In genomic region chr6:154994881-154995240, GRCh38 we compare ENCODE assay signal across 10 cellular contexts. TPM values are rescaled to one million over a fixed set of nuclear protein-coding genes. Genes with fewer than 3 reads are reported as not detected.
DNase-seq lines count a peak whose midpoint lies in the region; ATAC-seq and TF ChIP-seq lines count a peak whose summit lies in the region.
"Had no signal": no experiment of that assay in that cellular context is flagged by ENCODE, and none has a peak within 500 bp of the region (broad histone marks: within the 10 kb centered on the region; RNA-seq: fewer than 3 reads in every experiment).

No MANE protein-coding gene starts in this region.

- no peak for ATAC-seq in T-cell (replicated peaks in 1 of 4)
- ATAC-seq in HG02885 (IDR thresholded peaks at IDR 0.05; ENCODE audit: poor library complexity, unreplicated experiment), result no peak
- ATAC-seq in HG02798 (IDR thresholded peaks at IDR 0.05; ENCODE audit: poor library complexity, unreplicated experiment), result no peak

- H3K4me3 Mint-ChIP-seq in T-cell (peak overlapping the region; percentile 37 to 51 (median 47)), glutamatergic neuron (ENCODE audit: unreplicated experiment) (peak overlapping the region; percentile 83)

- peak overlapping the region; percentile 75 for H3K4me3 ChIP-seq in skeletal muscle cell (ENCODE audit: low read depth, low read length)

- DNase-seq in GM20000 (ENCODE audit: low spot score) (peak; percentile 35), T-cell (no peak), glutamatergic neuron (no peak), skeletal muscle cell (ENCODE audit: low read depth) (no peak), kidney glomerular epithelial cell (lab: John Stamatoyannopoulos, UW) (no peak), NCI-H1417 (lab: John Stamatoyannopoulos, UW) (no peak)
- DNase-seq: NCI-H1048; stimulated activated naive CD4-positive, alpha-beta T cell had no signal

- peaks cover 14 to 35% of the 10 kb centered on the region in 2 donors for H3K27me3 Mint-ChIP-seq in T-cell
- H3K27me3 Mint-ChIP-seq in glutamatergic neuron (ENCODE audit: unreplicated experiment), result peaks cover 4% of the 10 kb centered on the region

- H3K9me3 Mint-ChIP-seq in T-cell (no peaks in the 10 kb centered on the region), glutamatergic neuron (ENCODE audit: unreplicated experiment) (peaks cover 9% of the 10 kb centered on the region)

- CTCF ChIA-PET in T-cell (lab: Charles Lee), result no interaction called here

- TF ChIP-seq CTCF in GM20000 (IDR thresholded peaks at IDR 0.05; ENCODE audit: extremely low read depth, missing control alignments) (no peak), glutamatergic neuron (IDR thresholded peaks at IDR 0.05; ENCODE audit: partially characterized antibody, unreplicated experiment) (no peak)

- H3K27ac Mint-ChIP-seq in T-cell (no peak overlapping the region), glutamatergic neuron (ENCODE audit: unreplicated experiment) (peak overlapping the region; percentile 38)

- POLR2A ChIA-PET in T-cell (lab: Charles Lee), result no interaction called here

- no peaks in the 10 kb centered on the region for H3K36me3 Mint-ChIP-seq in T-cell
- peaks cover 5% of the 10 kb centered on the region for H3K36me3 Mint-ChIP-seq in glutamatergic neuron (ENCODE audit: unreplicated experiment)

- peaks cover 0 to 14% (median 9%) of the 10 kb centered on the region in 3 donors for H3K4me1 Mint-ChIP-seq in T-cell
- peaks cover 13% of the 10 kb centered on the region for H3K4me1 Mint-ChIP-seq in glutamatergic neuron (ENCODE audit: low read depth, unreplicated experiment)

RNA-seq across cellular contexts. Expression of gene TIAM2, which starts 0.3 kb away (rescaled TPM):
- total RNA-seq in T-cell (1 to 10 TPM; 4.6 to 7.1 (median 6.8) TPM), glutamatergic neuron (ENCODE audit: unreplicated experiment) (113 TPM)

Comparison
In these comparisons a context has a peak if more than half of its experiments do, and no peak if none do; other contexts are left out.
1. RNA of gene TIAM2, which starts 0.3 kb away (total RNA-seq): 113 TPM in glutamatergic neuron (single experiment); 4.6 to 7.1 TPM in T-cell; every median in the first group is over 10 times any median in the second.